ENCODE assay signal across 9 cellular contexts in genomic region chr4:1172971-1173757, GRCh38. TPM values are rescaled to one million over a fixed set of nuclear protein-coding genes. Genes with fewer than 3 reads are reported as not detected.
DNase-seq lines count a peak whose midpoint lies in the region; ATAC-seq and TF ChIP-seq lines count a peak whose summit lies in the region.
"Had no signal": no experiment of that assay in that cellular context is flagged by ENCODE, and none has a peak within 500 bp of the region (broad histone marks: within the 10 kb centered on the region; RNA-seq: fewer than 3 reads in every experiment).

No MANE protein-coding gene starts in this region.

- POLR2A ChIA-PET in activated CD4-positive, alpha-beta T cell treated with anti-CD3 and anti-CD28 coated beads, Interleukin-2, amount 10 ng/mL, durations not matched to agents 7 days and 5 days (lab: Charles Lee) = interaction anchor here (0.5 kb wide), 1 partner anchor 29 kb away, joined by 4 read pairs; no protein-coding TSS in a partner anchor

- peak overlapping the region; percentile 78 for H3K4me3 ChIP-seq in choroid plexus epithelial cell (ENCODE audit: low read depth, low read length)

- no peaks in the 10 kb centered on the region for H3K9me3 Mint-ChIP-seq in stimulated activated effector memory CD8-positive, alpha-beta T cell treated with anti-CD3 and anti-CD28 coated beads, Interleukin-12 subunit alpha, Interleukin-12 subunit beta, amount 100 ng/mL, for 72 hours
- no peaks in the 10 kb centered on the region for H3K9me3 Mint-ChIP-seq in activated CD4-positive, alpha-beta T cell treated with anti-CD3 and anti-CD28 coated beads, Interleukin-2, amount 10 ng/mL, durations not matched to agents 7 days and 5 days
- H3K9me3 Mint-ChIP-seq in stimulated activated naive CD8-positive, alpha-beta T cell treated with anti-CD3 and anti-CD28 coated beads, Interleukin-15, amount 100 ng/mL, for 72 hours = no peaks in the 10 kb centered on the region

- TF ChIP-seq CTCF in GM20000 (IDR thresholded peaks at IDR 0.05; ENCODE audit: extremely low read depth, missing control alignments) = no peak
- no peak for TF ChIP-seq CTCF in choroid plexus epithelial cell (conservative IDR thresholded peaks at IDR 0.05; ENCODE audit: low read depth, low read length)
- no peak for TF ChIP-seq CTCF in omental fat pad (IDR thresholded peaks at IDR 0.05)

- ATAC-seq in stimulated activated effector memory CD8-positive, alpha-beta T cell treated with anti-CD3 and anti-CD28 coated beads, Interleukin-12 subunit alpha, Interleukin-12 subunit beta, amount 100 ng/mL, for 72 hours = no peak
- ATAC-seq in omental fat pad (ENCODE audit: low FRiP score) = no peak
- ATAC-seq in stimulated activated naive CD8-positive, alpha-beta T cell treated with anti-CD3 and anti-CD28 coated beads, Interleukin-15, amount 100 ng/mL, for 72 hours = no peak

- H3K27me3 Mint-ChIP-seq in activated CD4-positive, alpha-beta T cell treated with anti-CD3 and anti-CD28 coated beads, Interleukin-2, amount 10 ng/mL, durations not matched to agents 7 days and 5 days = peaks cover 24% of the 10 kb centered on the region
- peaks cover 52% of the 10 kb centered on the region for H3K27me3 Mint-ChIP-seq in stimulated activated naive CD8-positive, alpha-beta T cell treated with anti-CD3 and anti-CD28 coated beads, Interleukin-15, amount 100 ng/mL, for 72 hours

- no peak overlapping the region for H3K27ac Mint-ChIP-seq in stimulated activated effector memory CD8-positive, alpha-beta T cell treated with anti-CD3 and anti-CD28 coated beads, Interleukin-12 subunit alpha, Interleukin-12 subunit beta, amount 100 ng/mL, for 72 hours
- H3K27ac Mint-ChIP-seq in activated CD4-positive, alpha-beta T cell treated with anti-CD3 and anti-CD28 coated beads, Interleukin-2, amount 10 ng/mL, durations not matched to agents 7 days and 5 days = no peak overlapping the region
- H3K27ac Mint-ChIP-seq in stimulated activated naive CD8-positive, alpha-beta T cell treated with anti-CD3 and anti-CD28 coated beads, Interleukin-15, amount 100 ng/mL, for 72 hours = no peak overlapping the region

- peaks cover 52% of the 10 kb centered on the region for H3K4me1 Mint-ChIP-seq in stimulated activated effector memory CD8-positive, alpha-beta T cell treated with anti-CD3 and anti-CD28 coated beads, Interleukin-12 subunit alpha, Interleukin-12 subunit beta, amount 100 ng/mL, for 72 hours
- H3K4me1 Mint-ChIP-seq in activated CD4-positive, alpha-beta T cell treated with anti-CD3 and anti-CD28 coated beads, Interleukin-2, amount 10 ng/mL, durations not matched to agents 7 days and 5 days = peaks cover 15% of the 10 kb centered on the region
- peaks cover 27% of the 10 kb centered on the region for H3K4me1 Mint-ChIP-seq in stimulated activated naive CD8-positive, alpha-beta T cell treated with anti-CD3 and anti-CD28 coated beads, Interleukin-15, amount 100 ng/mL, for 72 hours

- CTCF ChIA-PET in activated CD4-positive, alpha-beta T cell treated with anti-CD3 and anti-CD28 coated beads, Interleukin-2, amount 10 ng/mL, durations not matched to agents 7 days and 5 days (lab: Charles Lee) = no interaction called here

- DNase-seq in GM20000 (ENCODE audit: low spot score) (peak; percentile 27), choroid plexus epithelial cell (ENCODE audit: low read depth) (peak; percentile 86), kidney tubule cell (ENCODE audit: low spot score) (peak; percentile 34), omental fat pad (ENCODE audit: low spot score) (no peak), activated gamma-delta T cell treated with Interleukin-2 at 50 U/mL for 16 hours (no peak)
- no peak for DNase-seq in stimulated activated effector memory CD8-positive, alpha-beta T cell treated with anti-CD3 and anti-CD28 coated beads, Interleukin-12 subunit alpha, Interleukin-12 subunit beta, amount 100 ng/mL, for 72 hours (ENCODE audit: low spot score in 2 of 2)
- DNase-seq in activated CD4-positive, alpha-beta T cell treated with anti-CD3 and anti-CD28 coated beads, Interleukin-2, amount 10 ng/mL, durations not matched to agents 7 days and 5 days = no peak
- DNase-seq in stimulated activated naive CD8-positive, alpha-beta T cell treated with anti-CD3 and anti-CD28 coated beads, Interleukin-15, amount 100 ng/mL, for 72 hours = no peak
- DNase-seq: NCI-H1436 had no signal

- peak overlapping the region; percentile 63 for H3K4me3 Mint-ChIP-seq in stimulated activated effector memory CD8-positive, alpha-beta T cell treated with anti-CD3 and anti-CD28 coated beads, Interleukin-12 subunit alpha, Interleukin-12 subunit beta, amount 100 ng/mL, for 72 hours
- H3K4me3 Mint-ChIP-seq in activated CD4-positive, alpha-beta T cell treated with anti-CD3 and anti-CD28 coated beads, Interleukin-2, amount 10 ng/mL, durations not matched to agents 7 days and 5 days = no peak overlapping the region
- H3K4me3 Mint-ChIP-seq in stimulated activated naive CD8-positive, alpha-beta T cell treated with anti-CD3 and anti-CD28 coated beads, Interleukin-15, amount 100 ng/mL, for 72 hours = peak overlapping the region in 1 of 2 donors; percentile 68

- H3K36me3 Mint-ChIP-seq in stimulated activated effector memory CD8-positive, alpha-beta T cell treated with anti-CD3 and anti-CD28 coated beads, Interleukin-12 subunit alpha, Interleukin-12 subunit beta, amount 100 ng/mL, for 72 hours = peaks cover 8% of the 10 kb centered on the region
- H3K36me3 Mint-ChIP-seq in activated CD4-positive, alpha-beta T cell treated with anti-CD3 and anti-CD28 coated beads, Interleukin-2, amount 10 ng/mL, durations not matched to agents 7 days and 5 days (ENCODE audit: low read depth) = no peaks in the 10 kb centered on the region

RNA-seq across cellular contexts. Expression of gene SPON2, which starts 0.8 kb away (rescaled TPM):
- total RNA-seq in activated CD4-positive, alpha-beta T cell treated with anti-CD3 and anti-CD28 coated beads, Interleukin-2, amount 10 ng/mL, durations not matched to agents 7 days and 5 days = 10 to 100 TPM; 21.5 to 28.3 TPM
- total RNA-seq in omental fat pad = 10 to 100 TPM; 14.2 to 99.5 (median 30.1) TPM

RNA-seq across cellular contexts. Expression of gene RNF212, which starts 59.8 kb away (rescaled TPM):
- 1 to 10 TPM; 3.2 to 3.5 TPM for total RNA-seq in activated CD4-positive, alpha-beta T cell treated with anti-CD3 and anti-CD28 coated beads, Interleukin-2, amount 10 ng/mL, durations not matched to agents 7 days and 5 days
- total RNA-seq in omental fat pad = 1 to 10 TPM; 3.4 to 9.3 (median 6.6) TPM

Comparison
In these comparisons a context has a peak if more than half of its experiments do, and no peak if none do; other contexts are left out.
1. DNase-seq: peak in GM20000 (single experiment), choroid plexus epithelial cell (single experiment) and kidney tubule cell (single experiment); none in stimulated activated effector memory CD8-positive, alpha-beta T cell treated with anti-CD3 and anti-CD28 coated beads, Interleukin-12 subunit alpha, Interleukin-12 subunit beta, amount 100 ng/mL, for 72 hours (0 of 2), activated CD4-positive, alpha-beta T cell treated with anti-CD3 and anti-CD28 coated beads, Interleukin-2, amount 10 ng/mL, durations not matched to agents 7 days and 5 days (single experiment), omental fat pad (single experiment), activated gamma-delta T cell treated with Interleukin-2 at 50 U/mL for 16 hours (single experiment) and stimulated activated naive CD8-positive, alpha-beta T cell treated with anti-CD3 and anti-CD28 coated beads, Interleukin-15, amount 100 ng/mL, for 72 hours (0 of 2).